20 cellular contexts compared by ENCODE assay signal in the genomic region with DNA sequence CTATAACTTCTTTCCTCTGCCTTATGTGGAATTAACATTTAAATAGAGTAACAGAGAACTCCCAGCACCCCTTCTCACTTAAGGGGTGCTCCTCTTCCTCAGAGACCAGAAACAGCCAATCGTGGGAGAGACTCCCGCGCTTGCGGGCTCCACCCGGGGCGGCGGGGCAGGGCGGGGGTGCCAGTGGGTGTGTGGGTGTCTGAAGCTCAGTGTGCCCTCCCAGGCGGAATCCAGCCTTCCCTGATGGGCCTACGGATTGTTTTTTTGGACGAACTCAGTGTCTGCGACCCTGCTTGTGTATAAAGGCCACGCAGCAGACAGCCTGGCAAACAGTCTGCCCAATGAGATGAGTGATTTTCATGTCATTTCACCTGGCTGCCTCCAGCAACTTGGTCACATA. TPM values are rescaled to one million over a fixed set of nuclear protein-coding genes. Genes with fewer than 3 reads are reported as not detected.
DNase-seq lines count a peak whose midpoint lies in the region; ATAC-seq, FAIRE-seq and TF ChIP-seq lines count a peak whose summit lies in the region.
"Had no signal": no experiment of that assay in that cellular context is flagged by ENCODE, and none has a peak within 500 bp of the region (broad histone marks: within the 10 kb centered on the region; RNA-seq: fewer than 3 reads in every experiment).

No MANE protein-coding gene starts in this region.

- no peaks in the 10 kb centered on the region for H3K27me3 ChIP-seq in BLaER1 treated with 17β-estradiol and CSF1 and Interleukin-3, amounts not matched to agents 10 nM and 100 nM
- H3K27me3 ChIP-seq in H7 (ENCODE audit: control insufficient read depth, insufficient read depth, low read length), result no peaks in the 10 kb centered on the region
- H3K27me3 ChIP-seq: MG63 had no signal

- ATAC-seq in HG03095 (IDR thresholded peaks at IDR 0.05; ENCODE audit: unreplicated experiment), result no peak
- ATAC-seq: A549 had no signal

- H3K4me3 ChIP-seq in BLaER1 treated with 17β-estradiol and CSF1 and Interleukin-3, amounts not matched to agents 10 nM and 100 nM, result no peak overlapping the region; a peak in 1 of 20 replicates
- no peak overlapping the region for H3K4me3 ChIP-seq in H7 (ENCODE audit: insufficient read depth, low read depth, low read length)
- no peak overlapping the region for H3K4me3 ChIP-seq in kidney (ENCODE audit: low read length in 2 of 2)
- H3K4me3 ChIP-seq: A549, MG63 had no signal

- peak overlapping the region in 9 of 11 experiments; percentile 12 to 99 (median 94); a peak in 17 of 22 replicates for H3K4me2 ChIP-seq in BLaER1 treated with 17β-estradiol and CSF1 and Interleukin-3, amounts not matched to agents 10 nM and 100 nM
- H3K4me2 ChIP-seq: A549 had no signal

- no peak overlapping the region for H3K27ac Mint-ChIP-seq in activated naive CD8-positive, alpha-beta T cell treated with anti-CD3 and anti-CD28 coated beads for 36 hours

- peak overlapping the region in 3 of 11 experiments; percentile 8 to 20 (median 19); a peak in 1 of 22 replicates for H3K27ac ChIP-seq in BLaER1 treated with 17β-estradiol and CSF1 and Interleukin-3, amounts not matched to agents 10 nM and 100 nM
- H3K27ac ChIP-seq in VCaP (peak overlapping the region; percentile 21; the same call in 1 of the 2 replicates), kidney (ENCODE audit: low read depth in 2 of 2, low read length in 2 of 2) (no peak overlapping the region)
- H3K27ac ChIP-seq: A549, C4-2B had no signal

- intact Hi-C loops in kidney (cut with DNase I), result no loop called here

- no peaks in the 10 kb centered on the region; a peak in 1 of 22 replicates for H3K9me3 ChIP-seq in BLaER1 treated with 17β-estradiol and CSF1 and Interleukin-3, amounts not matched to agents 10 nM and 100 nM (replicated peaks in 1 of 11)
- H3K9me3 ChIP-seq in kidney (ENCODE audit: control insufficient read depth in 1 of 2, low read length in 2 of 2), result no peaks in the 10 kb centered on the region
- H3K9me3 ChIP-seq: A549, MG63 had no signal

- TF ChIP-seq CTCF in VCaP (conservative IDR thresholded peaks at IDR 0.05), result no peak
- TF ChIP-seq CTCF in kidney (IDR thresholded peaks at IDR 0.05; ENCODE audit: borderline replicate concordance, extremely low read depth, insufficient read depth), result no peak

- H4K20me1 ChIP-seq in BLaER1 treated with 17β-estradiol and CSF1 and Interleukin-3, amounts not matched to agents 10 nM and 100 nM, result peaks cover 92 to 97% (median 93%) of the 10 kb centered on the region in 11 experiments

- H3K36me3 ChIP-seq in BLaER1 treated with 17β-estradiol and CSF1 and Interleukin-3, amounts not matched to agents 10 nM and 100 nM, result peaks cover 55 to 94% (median 90%) of the 10 kb centered on the region in 11 experiments
- H3K36me3 ChIP-seq in H7 (replicated peaks; ENCODE audit: control insufficient read depth, insufficient read depth, low read length) (peaks cover 44% of the 10 kb centered on the region), kidney (ENCODE audit: control insufficient read depth in 1 of 2, insufficient read depth in 2 of 2, low read length in 2 of 2) (peaks cover 0 to 8% of the 10 kb centered on the region in 2 donors)

- H3K4me3 Mint-ChIP-seq in activated naive CD8-positive, alpha-beta T cell treated with anti-CD3 and anti-CD28 coated beads for 36 hours, result no peak overlapping the region

- H3K27me3 Mint-ChIP-seq in activated naive CD8-positive, alpha-beta T cell treated with anti-CD3 and anti-CD28 coated beads for 36 hours, result no peaks in the 10 kb centered on the region

- H3K9ac ChIP-seq in BLaER1 treated with 17β-estradiol and CSF1 and Interleukin-3, amounts not matched to agents 10 nM and 100 nM, result peak overlapping the region in 4 of 11 experiments; percentile 14 to 45 (median 32); a peak in 4 of 22 replicates
- no peak overlapping the region for H3K9ac ChIP-seq in kidney (ENCODE audit: low read length in 2 of 2)

- peaks cover 65% of the 10 kb centered on the region for H3K36me3 Mint-ChIP-seq in activated naive CD8-positive, alpha-beta T cell treated with anti-CD3 and anti-CD28 coated beads for 36 hours

- no peaks in the 10 kb centered on the region for H3K9me3 Mint-ChIP-seq in activated naive CD8-positive, alpha-beta T cell treated with anti-CD3 and anti-CD28 coated beads for 36 hours

- peaks cover 53% of the 10 kb centered on the region for H3K4me1 Mint-ChIP-seq in activated naive CD8-positive, alpha-beta T cell treated with anti-CD3 and anti-CD28 coated beads for 36 hours

- peaks cover 56 to 83% (median 69%) of the 10 kb centered on the region in 10 experiments for H3K4me1 ChIP-seq in BLaER1 treated with 17β-estradiol and CSF1 and Interleukin-3, amounts not matched to agents 10 nM and 100 nM
- H3K4me1 ChIP-seq in kidney (ENCODE audit: control insufficient read depth in 1 of 2, insufficient read depth in 1 of 2, low read depth in 1 of 2, low read length in 2 of 2), result peaks cover 7 to 8% of the 10 kb centered on the region in 2 donors

- DNase-seq in H7, result peak; percentile 48
- peak; percentile 48 for DNase-seq in kidney
- DNase-seq in hippocampal formation (lab: John Stamatoyannopoulos, UW), result no peak
- DNase-seq in activated naive CD8-positive, alpha-beta T cell treated with anti-CD3 and anti-CD28 coated beads for 36 hours, result no peak
- DNase-seq in NCI-H187 treated with DMSO at 0.1 percent for 48 hours (lab: John Stamatoyannopoulos, UW), result no peak
- DNase-seq: Calu3, DMS53, HCEC 1CT, MG63, NCI-H1105, NCI-H1694 treated with DMSO at 0.1 percent for 48 hours, NCI-H226, NCI-H524 treated with DMSO at 0.1 percent for 48 hours had no signal

- FAIRE-seq in kidney (lab: Jason Lieb, UNC), result no peak
- FAIRE-seq: A549, GM19239, HepG2 had no signal

RNA-seq across cellular contexts. Expression of a gene that starts 6.2 kb away (rescaled TPM):
- total RNA-seq in H7 (2014; rRNA removed; shearing (Covaris generic)), result 363 and 366 TPM in 2 replicates
- total RNA-seq in kidney, result 46.8 TPM
- polyA plus RNA-seq in kidney (ENCODE audit: insufficient read depth, low read depth, low replicate concordance), result 16.1 TPM
- 100 to 1,000 TPM; 192 to 196 TPM for total RNA-seq in activated naive CD8-positive, alpha-beta T cell treated with anti-CD3 and anti-CD28 coated beads for 36 hours

Comparison
In these comparisons a context has a peak if more than half of its experiments do, and no peak if none do; other contexts are left out.
1. DNase-seq: peak in H7 (single experiment) and kidney (single experiment); none in hippocampal formation (0 of 2), activated naive CD8-positive, alpha-beta T cell treated with anti-CD3 and anti-CD28 coated beads for 36 hours (single experiment) and NCI-H187 treated with DMSO at 0.1 percent for 48 hours (single experiment).